In genomic region chr20:31693987-31694661, GRCh38 we compare ENCODE assay signal across 9 cellular contexts. TPM values are rescaled to one million over a fixed set of nuclear protein-coding genes. Genes with fewer than 3 reads are reported as not detected.
DNase-seq lines count a peak whose midpoint lies in the region; ATAC-seq and TF ChIP-seq lines count a peak whose summit lies in the region.
"Had no signal": no experiment of that assay in that cellular context is flagged by ENCODE, and none has a peak within 500 bp of the region (broad histone marks: within the 10 kb centered on the region; RNA-seq: fewer than 3 reads in every experiment).

No MANE protein-coding gene starts in this region.

- POLR2A ChIA-PET in Caco-2 (lab: Charles Lee) = interaction anchor here (1.4 to 5.9 kb wide), 3 partner anchors 19 to 29 kb away, joined by 4 to 59 read pairs (median 5); partner anchors contain the start of gene BCL2L1

- peak overlapping the region; percentile 84 for H3K27ac ChIP-seq in MM.1S (ENCODE audit: low read length)

- no TSS peak for BruUV-seq in Caco-2 (replicated peaks; lab: Mats Ljungman, UMichigan)

- H3K36me3 Mint-ChIP-seq in Caco-2 (ENCODE audit: insufficient read depth, unreplicated experiment) (peaks cover 100% of the 10 kb centered on the region), naive B cell (peaks cover 0 to 4% of the 10 kb centered on the region in 2 donors)
- peaks cover 86% of the 10 kb centered on the region for H3K36me3 Mint-ChIP-seq in activated T-helper 2 cell treated with anti-CD3 and anti-CD28 coated beads, Interferon-gamma antibody, Interleukin-2, Interleukin-4, amounts not matched to agents 10 μg/mL and 5 μg/mL and 100 μg/mL, durations not matched to agents 14 hours and 24 hours and 36 hours (ENCODE audit: low read depth)

- TF ChIP-seq CTCF in Caco-2 (IDR thresholded peaks at IDR 0.05; ENCODE audit: insufficient read depth in 1 of 2, low read depth in 1 of 2, low read length in 1 of 2, severe bottlenecking in 1 of 2, unreplicated experiment in 1 of 2) (no peak), MM.1S (IDR thresholded peaks at IDR 0.05; ENCODE audit: low read length) (no peak)

- H3K27me3 ChIP-seq in Caco-2 (replicated peaks; ENCODE audit: control insufficient read depth, insufficient read depth, low read length) (no peaks in the 10 kb centered on the region), MM.1S (replicated peaks; ENCODE audit: insufficient read depth, low read length) (no peaks in the 10 kb centered on the region)

- CTCF ChIA-PET in Caco-2 (lab: Charles Lee) = interaction anchor here (1.2 to 6.8 kb wide), 4 partner anchors 11 to 32 kb away, joined by 5 to 67 read pairs (median 10); partner anchors contain the start of gene BCL2L1

- DNase-seq in Caco-2 (no peak), MM.1S (no peak), naive B cell (no peak), T-helper 9 cell (no peak), H4 (ENCODE audit: low spot score) (no peak)
- no peak for DNase-seq in activated T-helper 2 cell treated with anti-CD3 and anti-CD28 coated beads, Interferon-gamma antibody, Interleukin-2, Interleukin-4, amounts not matched to agents 10 μg/mL and 5 μg/mL and 100 μg/mL, durations not matched to agents 14 hours and 24 hours and 36 hours (ENCODE audit: low spot score)
- DNase-seq: foreskin melanocyte had no signal

- peaks cover 76% of the 10 kb centered on the region for H3F3A ChIP-seq in MM.1S (ENCODE audit: insufficient read depth, low read length)

- no peak for ATAC-seq in naive B cell (ENCODE audit: low read depth in 2 of 2)
- no peak for ATAC-seq in GM21723 (IDR thresholded peaks at IDR 0.05; ENCODE audit: unreplicated experiment)
- no peak for ATAC-seq in GM19463 (IDR thresholded peaks at IDR 0.05; ENCODE audit: unreplicated experiment)

- no peaks in the 10 kb centered on the region for H3K9me2 ChIP-seq in MM.1S (replicated peaks; ENCODE audit: insufficient read depth, low read length)

- peak overlapping the region; percentile 52 for H3K4me2 ChIP-seq in MM.1S (ENCODE audit: low read depth, low read length)

- H3K9me3 ChIP-seq in Caco-2 (no peaks in the 10 kb centered on the region), MM.1S (replicated peaks; ENCODE audit: insufficient read depth, low read length) (no peaks in the 10 kb centered on the region)

- no peak overlapping the region for H3K4me3 ChIP-seq in Caco-2 (ENCODE audit: low read depth, low read length)
- H3K4me3 ChIP-seq in MM.1S (ENCODE audit: low read length) = no peak overlapping the region

- H3K4me1 ChIP-seq in Caco-2 (peaks cover 72% of the 10 kb centered on the region), MM.1S (ENCODE audit: low read length) (peaks cover 80% of the 10 kb centered on the region)

- H3K27ac Mint-ChIP-seq in Caco-2 (ENCODE audit: unreplicated experiment) (peak overlapping the region; percentile 85), naive B cell (peak overlapping the region in 5 of 6 donors; percentile 13 to 93 (median 65))
- peak overlapping the region; percentile 69 for H3K27ac Mint-ChIP-seq in activated T-helper 2 cell treated with anti-CD3 and anti-CD28 coated beads, Interferon-gamma antibody, Interleukin-2, Interleukin-4, amounts not matched to agents 10 μg/mL and 5 μg/mL and 100 μg/mL, durations not matched to agents 14 hours and 24 hours and 36 hours

- no peaks in the 10 kb centered on the region for H3K27me3 Mint-ChIP-seq in Caco-2 (ENCODE audit: insufficient read depth, unreplicated experiment)
- no peaks in the 10 kb centered on the region for H3K27me3 Mint-ChIP-seq in activated T-helper 2 cell treated with anti-CD3 and anti-CD28 coated beads, Interferon-gamma antibody, Interleukin-2, Interleukin-4, amounts not matched to agents 10 μg/mL and 5 μg/mL and 100 μg/mL, durations not matched to agents 14 hours and 24 hours and 36 hours (ENCODE audit: low read depth)
- no peaks in the 10 kb centered on the region for H3K27me3 Mint-ChIP-seq in naive B cell

- H2AFZ ChIP-seq in MM.1S (ENCODE audit: low read length) = no peak overlapping the region

- H3K4me1 Mint-ChIP-seq in Caco-2 (ENCODE audit: low read depth, unreplicated experiment) = peaks cover 66% of the 10 kb centered on the region
- peaks cover 49% of the 10 kb centered on the region for H3K4me1 Mint-ChIP-seq in activated T-helper 2 cell treated with anti-CD3 and anti-CD28 coated beads, Interferon-gamma antibody, Interleukin-2, Interleukin-4, amounts not matched to agents 10 μg/mL and 5 μg/mL and 100 μg/mL, durations not matched to agents 14 hours and 24 hours and 36 hours (ENCODE audit: low read depth)
- H3K4me1 Mint-ChIP-seq in naive B cell = peaks cover 27 to 37% (median 29%) of the 10 kb centered on the region in 3 donors

- H3K9me3 Mint-ChIP-seq in Caco-2 (ENCODE audit: unreplicated experiment) (no peaks in the 10 kb centered on the region), naive B cell (no peaks in the 10 kb centered on the region)
- no peaks in the 10 kb centered on the region for H3K9me3 Mint-ChIP-seq in activated T-helper 2 cell treated with anti-CD3 and anti-CD28 coated beads, Interferon-gamma antibody, Interleukin-2, Interleukin-4, amounts not matched to agents 10 μg/mL and 5 μg/mL and 100 μg/mL, durations not matched to agents 14 hours and 24 hours and 36 hours

- H3K36me3 ChIP-seq in Caco-2 (ENCODE audit: control insufficient read depth, insufficient read depth, low read length) = peaks cover 13% of the 10 kb centered on the region
- H3K36me3 ChIP-seq in MM.1S (replicated peaks; ENCODE audit: insufficient read depth, low read length) = peaks cover 10% of the 10 kb centered on the region

- no peaks in the 10 kb centered on the region for H4K20me1 ChIP-seq in MM.1S (ENCODE audit: insufficient read depth, low read length)

- peaks cover 80% of the 10 kb centered on the region for H3K79me2 ChIP-seq in MM.1S (ENCODE audit: low read length)

- intact Hi-C loops in Caco-2 (cut with micrococcal nuclease; ENCODE audit: unreplicated experiment) = no loop called here
- intact Hi-C loops in activated T-helper 2 cell treated with anti-CD3 and anti-CD28 coated beads, Interferon-gamma antibody, Interleukin-2, Interleukin-4, amounts not matched to agents 10 μg/mL and 5 μg/mL and 100 μg/mL, durations not matched to agents 14 hours and 24 hours and 36 hours (cut with micrococcal nuclease) = no loop called here

- H3K9ac ChIP-seq in MM.1S (ENCODE audit: low read length) = peak overlapping the region; percentile 34

- H3K4me3 Mint-ChIP-seq in Caco-2 (ENCODE audit: unreplicated experiment) = peak overlapping the region; percentile 27
- H3K4me3 Mint-ChIP-seq in activated T-helper 2 cell treated with anti-CD3 and anti-CD28 coated beads, Interferon-gamma antibody, Interleukin-2, Interleukin-4, amounts not matched to agents 10 μg/mL and 5 μg/mL and 100 μg/mL, durations not matched to agents 14 hours and 24 hours and 36 hours (ENCODE audit: low read depth) = no peak overlapping the region
- H3K4me3 Mint-ChIP-seq in naive B cell = no peak overlapping the region

RNA-seq across cellular contexts. Expression of gene BCL2L1, which starts 28.5 kb away (rescaled TPM):
- total RNA-seq in Caco-2 (2022) = 444 and 469 TPM in 2 replicates
- total RNA-seq in activated T-helper 2 cell treated with anti-CD3 and anti-CD28 coated beads, Interferon-gamma antibody, Interleukin-2, Interleukin-4, amounts not matched to agents 10 μg/mL and 5 μg/mL and 100 μg/mL, durations not matched to agents 14 hours and 24 hours and 36 hours = 313 and 326 TPM in 2 replicates
- polyA plus RNA-seq in naive B cell (ENCODE audit: low read depth in 6 of 6) = 10 to 100 TPM in 1 of 6 donors, 1 to 10 TPM in 5; 6.2 to 13.0 (median 8.9) TPM
- total RNA-seq in H4 (2014; rRNA removed; shearing (Covaris generic)) = 34.2 and 42.6 TPM in 2 replicates

RNA-seq across cellular contexts. Expression of gene TPX2, which starts 45.0 kb away (rescaled TPM):
- total RNA-seq in Caco-2 (2022) = 221 and 237 TPM in 2 replicates
- total RNA-seq in activated T-helper 2 cell treated with anti-CD3 and anti-CD28 coated beads, Interferon-gamma antibody, Interleukin-2, Interleukin-4, amounts not matched to agents 10 μg/mL and 5 μg/mL and 100 μg/mL, durations not matched to agents 14 hours and 24 hours and 36 hours = 82.8 and 83.0 TPM in 2 replicates
- polyA plus RNA-seq in naive B cell (ENCODE audit: low read depth in 6 of 6) = under 1 TPM in 5 of 6 donors, not detected in 1; 0.08 to 0.44 (median 0.18) TPM
- 111 and 128 TPM in 2 replicates for total RNA-seq in H4 (2014; rRNA removed; shearing (Covaris generic))

RNA-seq across cellular contexts. Expression of gene COX4I2, which starts 56.4 kb away (rescaled TPM):
- not detected in 2 replicates for total RNA-seq in Caco-2 (2022)
- not detected in 2 replicates for total RNA-seq in activated T-helper 2 cell treated with anti-CD3 and anti-CD28 coated beads, Interferon-gamma antibody, Interleukin-2, Interleukin-4, amounts not matched to agents 10 μg/mL and 5 μg/mL and 100 μg/mL, durations not matched to agents 14 hours and 24 hours and 36 hours
- polyA plus RNA-seq in naive B cell (ENCODE audit: low read depth in 6 of 6) = 1 to 10 TPM in 3 of 6 donors, under 1 TPM in 1, not detected in 2; 0.64 to 2.8 (median 1.4) TPM
- total RNA-seq in H4 (2014; rRNA removed; shearing (Covaris generic)) = not detected in 2 replicates
